In genomic region chr4:675036-675804, GRCh38 we compare ENCODE assay signal across 7 cellular contexts. TPM values are rescaled to one million over a fixed set of nuclear protein-coding genes. Genes with fewer than 3 reads are reported as not detected.
DNase-seq lines count a peak whose midpoint lies in the region; ATAC-seq and TF ChIP-seq lines count a peak whose summit lies in the region.
"Had no signal": no experiment of that assay in that cellular context is flagged by ENCODE, and none has a peak within 500 bp of the region (broad histone marks: within the 10 kb centered on the region; RNA-seq: fewer than 3 reads in every experiment).

No MANE protein-coding gene starts in this region.

- H3K27me3 Mint-ChIP-seq in activated CD4-positive, alpha-beta T cell treated with anti-CD3 and anti-CD28 coated beads, Interleukin-2, amount 10 ng/mL, durations not matched to agents 24 days and 14 days: no peaks in the 10 kb centered on the region
- H3K27me3 Mint-ChIP-seq in activated naive CD8-positive, alpha-beta T cell treated with anti-CD3 and anti-CD28 coated beads for 36 hours: no peaks in the 10 kb centered on the region
- H3K27me3 Mint-ChIP-seq in mesothelial cell of epicardium (ENCODE audit: low read depth): no peaks in the 10 kb centered on the region

- peaks cover 22% of the 10 kb centered on the region for H3K36me3 Mint-ChIP-seq in activated CD4-positive, alpha-beta T cell treated with anti-CD3 and anti-CD28 coated beads, Interleukin-2, amount 10 ng/mL, durations not matched to agents 24 days and 14 days (ENCODE audit: low read depth)
- H3K36me3 Mint-ChIP-seq in activated naive CD8-positive, alpha-beta T cell treated with anti-CD3 and anti-CD28 coated beads for 36 hours: peaks cover 22% of the 10 kb centered on the region
- H3K36me3 Mint-ChIP-seq in mesothelial cell of epicardium: peaks cover 6% of the 10 kb centered on the region

- intact Hi-C loops in activated CD4-positive, alpha-beta T cell treated with anti-CD3 and anti-CD28 coated beads, Interleukin-2, amount 10 ng/mL, durations not matched to agents 24 days and 14 days (cut with micrococcal nuclease): loop anchor here (2.0 to 10.0 kb wide), 3 partner anchors 30 to 258 kb away; partner anchors contain the start of genes GAK, PCGF3 and TMEM175

- peak overlapping the region; percentile 88 for H3K4me3 Mint-ChIP-seq in activated CD4-positive, alpha-beta T cell treated with anti-CD3 and anti-CD28 coated beads, Interleukin-2, amount 10 ng/mL, durations not matched to agents 24 days and 14 days
- H3K4me3 Mint-ChIP-seq in activated naive CD8-positive, alpha-beta T cell treated with anti-CD3 and anti-CD28 coated beads for 36 hours: peak overlapping the region; percentile 85
- peak overlapping the region; percentile 80 for H3K4me3 Mint-ChIP-seq in mesothelial cell of epicardium

- peaks cover 8% of the 10 kb centered on the region for H3K4me1 Mint-ChIP-seq in activated CD4-positive, alpha-beta T cell treated with anti-CD3 and anti-CD28 coated beads, Interleukin-2, amount 10 ng/mL, durations not matched to agents 24 days and 14 days
- H3K4me1 Mint-ChIP-seq in activated naive CD8-positive, alpha-beta T cell treated with anti-CD3 and anti-CD28 coated beads for 36 hours: peaks cover 16% of the 10 kb centered on the region
- peaks cover 17% of the 10 kb centered on the region for H3K4me1 Mint-ChIP-seq in mesothelial cell of epicardium

- DNase-seq in activated CD4-positive, alpha-beta T cell treated with anti-CD3 and anti-CD28 coated beads, Interleukin-2, amount 10 ng/mL, durations not matched to agents 24 days and 14 days: peak; percentile 64
- DNase-seq in activated CD4-positive, alpha-beta T cell treated with anti-CD3 and anti-CD28 coated beads, Interleukin-2, amount 50 U/mL, for 1 hour: no peak
- peak; percentile 40 for DNase-seq in activated naive CD8-positive, alpha-beta T cell treated with anti-CD3 and anti-CD28 coated beads for 36 hours
- DNase-seq in mesothelial cell of epicardium (ENCODE audit: low spot score in 2 of 2, unreplicated experiment in 2 of 2): peak in 1 of 2 experiments; percentile 18
- DNase-seq in activated effector memory CD4-positive, alpha-beta T cell treated with anti-CD3 and anti-CD28 coated beads, Interleukin-2, amount 50 U/mL, for 16 hours: no peak
- DNase-seq in omental fat pad (ENCODE audit: low spot score): no peak

- TF ChIP-seq CTCF in mesothelial cell of epicardium (IDR thresholded peaks at IDR 0.05; ENCODE audit: unreplicated experiment) (no peak), omental fat pad (IDR thresholded peaks at IDR 0.05) (no peak)

- no peaks in the 10 kb centered on the region for H3K9me3 Mint-ChIP-seq in activated CD4-positive, alpha-beta T cell treated with anti-CD3 and anti-CD28 coated beads, Interleukin-2, amount 10 ng/mL, durations not matched to agents 24 days and 14 days
- no peaks in the 10 kb centered on the region for H3K9me3 Mint-ChIP-seq in activated naive CD8-positive, alpha-beta T cell treated with anti-CD3 and anti-CD28 coated beads for 36 hours
- no peaks in the 10 kb centered on the region for H3K9me3 Mint-ChIP-seq in mesothelial cell of epicardium

- peak overlapping the region; percentile 91 for H3K27ac Mint-ChIP-seq in activated CD4-positive, alpha-beta T cell treated with anti-CD3 and anti-CD28 coated beads, Interleukin-2, amount 10 ng/mL, durations not matched to agents 24 days and 14 days
- peak overlapping the region; percentile 83 for H3K27ac Mint-ChIP-seq in activated naive CD8-positive, alpha-beta T cell treated with anti-CD3 and anti-CD28 coated beads for 36 hours
- peak overlapping the region; percentile 53 for H3K27ac Mint-ChIP-seq in mesothelial cell of epicardium

- ATAC-seq in omental fat pad (ENCODE audit: low FRiP score): no peak

RNA-seq across cellular contexts. Expression of gene MYL5, which starts 0.9 kb away (rescaled TPM):
- 23.4 and 24.7 TPM in 2 replicates for total RNA-seq in activated CD4-positive, alpha-beta T cell treated with anti-CD3 and anti-CD28 coated beads, Interleukin-2, amount 10 ng/mL, durations not matched to agents 24 days and 14 days
- 10 to 100 TPM; 22.7 to 22.9 TPM for total RNA-seq in activated naive CD8-positive, alpha-beta T cell treated with anti-CD3 and anti-CD28 coated beads for 36 hours
- total RNA-seq in mesothelial cell of epicardium (25.0 to 32.1 TPM (median 32.0 TPM) in 3 replicates), omental fat pad (10 to 100 TPM in 1 of 4 donors, 1 to 10 TPM in 3; 8.7 to 19.0 (median 9.4) TPM)

RNA-seq across cellular contexts. Expression of gene ATP5ME, which starts 1.1 kb away (rescaled TPM):
- total RNA-seq in activated CD4-positive, alpha-beta T cell treated with anti-CD3 and anti-CD28 coated beads, Interleukin-2, amount 10 ng/mL, durations not matched to agents 24 days and 14 days: 232 TPM in 2 replicates
- total RNA-seq in activated naive CD8-positive, alpha-beta T cell treated with anti-CD3 and anti-CD28 coated beads for 36 hours: 100 to 1,000 TPM; 284 to 287 TPM
- total RNA-seq in mesothelial cell of epicardium: 194 to 212 TPM (median 197 TPM) in 3 replicates
- 100 to 1,000 TPM in 2 of 4 donors, 10 to 100 TPM in 2; 54.3 to 147 (median 107) TPM for total RNA-seq in omental fat pad

RNA-seq across cellular contexts. Expression of gene SLC49A3, which starts 13.7 kb away (rescaled TPM):
- total RNA-seq in activated CD4-positive, alpha-beta T cell treated with anti-CD3 and anti-CD28 coated beads, Interleukin-2, amount 10 ng/mL, durations not matched to agents 24 days and 14 days: 0.40 and 0.72 TPM in 2 replicates
- total RNA-seq in activated naive CD8-positive, alpha-beta T cell treated with anti-CD3 and anti-CD28 coated beads for 36 hours: under 1 TPM; 0.38 to 0.43 TPM
- total RNA-seq in mesothelial cell of epicardium (10.5 to 13.4 TPM (median 11.6 TPM) in 3 replicates), omental fat pad (10 to 100 TPM in 3 of 4 donors, 1 to 10 TPM in 1; 9.4 to 21.1 (median 19.0) TPM)
- total RNA-seq: Daoy had no signal

RNA-seq across cellular contexts. Expression of gene PCGF3, which starts 30.4 kb away (rescaled TPM):
- total RNA-seq in activated CD4-positive, alpha-beta T cell treated with anti-CD3 and anti-CD28 coated beads, Interleukin-2, amount 10 ng/mL, durations not matched to agents 24 days and 14 days: 32.1 and 34.5 TPM in 2 replicates
- 10 to 100 TPM; 19.7 to 21.2 TPM for total RNA-seq in activated naive CD8-positive, alpha-beta T cell treated with anti-CD3 and anti-CD28 coated beads for 36 hours
- total RNA-seq in mesothelial cell of epicardium (88.1 to 93.4 TPM (median 90.9 TPM) in 3 replicates), omental fat pad (10 to 100 TPM; 31.0 to 67.1 (median 48.8) TPM)

RNA-seq across cellular contexts. Expression of gene PDE6B, which starts 49.8 kb away (rescaled TPM):
- 9.0 and 14.5 TPM in 2 replicates for total RNA-seq in activated CD4-positive, alpha-beta T cell treated with anti-CD3 and anti-CD28 coated beads, Interleukin-2, amount 10 ng/mL, durations not matched to agents 24 days and 14 days
- total RNA-seq in activated naive CD8-positive, alpha-beta T cell treated with anti-CD3 and anti-CD28 coated beads for 36 hours: 10 to 100 TPM; 12.6 to 13.9 TPM
- total RNA-seq in mesothelial cell of epicardium (9.0 to 12.0 TPM (median 11.6 TPM) in 3 replicates), omental fat pad (1 to 10 TPM in 3 of 4 donors, under 1 TPM in 1; 0.32 to 5.6 (median 2.9) TPM)

Comparison
In these comparisons a context has a peak if more than half of its experiments do, and no peak if none do; other contexts are left out.
1. DNase-seq: peak in activated CD4-positive, alpha-beta T cell treated with anti-CD3 and anti-CD28 coated beads, Interleukin-2, amount 10 ng/mL, durations not matched to agents 24 days and 14 days (single experiment) and activated naive CD8-positive, alpha-beta T cell treated with anti-CD3 and anti-CD28 coated beads for 36 hours (single experiment); none in activated CD4-positive, alpha-beta T cell treated with anti-CD3 and anti-CD28 coated beads, Interleukin-2, amount 50 U/mL, for 1 hour (single experiment), activated effector memory CD4-positive, alpha-beta T cell treated with anti-CD3 and anti-CD28 coated beads, Interleukin-2, amount 50 U/mL, for 16 hours (single experiment) and omental fat pad (single experiment).
2. Peak in every context shown above with its lines, with median percentiles within 50 percentile points of each other: H3K27ac Mint-ChIP-seq and H3K4me3 Mint-ChIP-seq.